10 cellular contexts compared by ENCODE assay signal in the genomic region with DNA sequence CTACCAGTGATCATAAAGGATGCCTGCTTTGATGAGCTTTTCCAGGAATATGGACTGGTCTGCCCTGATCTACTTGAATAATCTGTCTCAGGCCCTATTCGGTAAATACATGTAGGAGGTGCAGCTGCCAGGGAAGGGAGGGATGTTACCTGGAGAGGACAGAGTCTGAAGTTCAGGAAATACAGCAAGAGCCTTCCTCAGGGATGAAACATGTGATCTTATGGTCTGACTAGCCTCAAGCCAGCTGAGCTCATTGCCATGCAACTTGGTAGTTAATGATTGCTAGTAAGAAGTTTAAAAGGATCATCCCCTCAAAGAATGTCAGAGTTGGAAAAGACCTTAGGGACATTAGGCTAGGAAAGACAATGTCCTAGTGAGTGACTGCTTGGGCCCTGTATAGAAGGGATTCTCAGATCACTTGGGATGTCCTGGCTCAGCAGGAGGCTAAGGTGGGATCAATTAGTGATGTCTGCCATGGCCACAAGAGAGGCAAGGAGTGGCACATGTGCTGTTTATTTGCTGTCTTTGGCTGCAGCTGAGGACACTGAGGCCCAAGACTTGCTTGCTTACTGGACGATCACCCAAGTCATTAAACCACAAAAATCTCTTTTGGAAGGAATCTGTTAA. TPM values are rescaled to one million over a fixed set of nuclear protein-coding genes. Genes with fewer than 3 reads are reported as not detected.
DNase-seq lines count a peak whose midpoint lies in the region; ATAC-seq and TF ChIP-seq lines count a peak whose summit lies in the region.
"Had no signal": no experiment of that assay in that cellular context is flagged by ENCODE, and none has a peak within 500 bp of the region (broad histone marks: within the 10 kb centered on the region; RNA-seq: fewer than 3 reads in every experiment).

No MANE protein-coding gene starts in this region.

- H4K5ac ChIP-seq in H9 (ENCODE audit: insufficient read length, low read depth, low read length), result no peak overlapping the region

- H3K4me1 Mint-ChIP-seq in H9, result peaks cover 29 to 34% of the 10 kb centered on the region in 2 experiments
- peaks cover 36% of the 10 kb centered on the region for H3K4me1 Mint-ChIP-seq in activated T-helper 17 cell treated with anti-CD3 and anti-CD28 coated beads, Interleukin-2, amount 50 U/mL, for 72 hours

- H3K4me1 ChIP-seq in H9 (ENCODE audit: insufficient read depth, low read length), result peaks cover 13% of the 10 kb centered on the region; the same call in 1 of the 2 replicates
- H3K4me1 ChIP-seq in liver (ENCODE audit: control insufficient read depth in 4 of 4, insufficient read depth in 4 of 4, low read length in 3 of 4), result peaks cover 29 to 77% (median 66%) of the 10 kb centered on the region in 4 donors

- peak; percentile 82 for DNase-seq in ACHN
- no peak for DNase-seq in H9
- DNase-seq in dorsolateral prefrontal cortex, result no peak
- DNase-seq in NCI-H187 treated with DMSO at 0.1 percent for 48 hours (lab: John Stamatoyannopoulos, UW), result no peak
- DNase-seq in middle frontal gyrus (ENCODE audit: extremely low spot score, low spot score), result no peak
- no peak for DNase-seq in NCI-H1694 treated with DMSO at 0.1 percent for 48 hours (lab: John Stamatoyannopoulos, UW)
- DNase-seq: lower lobe of right lung, PC-3 had no signal

- no peak overlapping the region for H2AFZ ChIP-seq in H9 (ENCODE audit: low read length)

- H3K18ac ChIP-seq in H9 (ENCODE audit: insufficient read length, low read depth, low read length), result no peak overlapping the region

- no peak overlapping the region for H2BK12ac ChIP-seq in H9 (ENCODE audit: insufficient read length, low read depth, low read length)

- H3K9me3 Mint-ChIP-seq in H9, result no peaks in the 10 kb centered on the region
- H3K9me3 Mint-ChIP-seq in activated T-helper 17 cell treated with anti-CD3 and anti-CD28 coated beads, Interleukin-2, amount 50 U/mL, for 72 hours, result no peaks in the 10 kb centered on the region

- no peak overlapping the region for H3K4me2 ChIP-seq in H9 (ENCODE audit: insufficient read depth, insufficient read length, low read length)

- ATAC-seq in activated T-helper 17 cell treated with anti-CD3 and anti-CD28 coated beads, Interleukin-2, amount 50 U/mL, for 72 hours (replicated peaks), result no peak
- ATAC-seq: lower lobe of right lung, PC-3 had no signal

- H2AK5ac ChIP-seq in H9 (ENCODE audit: insufficient read length, low read length), result no peak overlapping the region

- H3K4me3 Mint-ChIP-seq in H9, result no peak overlapping the region
- H3K4me3 Mint-ChIP-seq in activated T-helper 17 cell treated with anti-CD3 and anti-CD28 coated beads, Interleukin-2, amount 50 U/mL, for 72 hours, result peak overlapping the region; percentile 74

- H3T11ph ChIP-seq in H9 (ENCODE audit: low read length), result no peak overlapping the region

- no peaks in the 10 kb centered on the region for H3K9me3 ChIP-seq in H9 (ENCODE audit: control insufficient read depth, low read depth, low read length)
- H3K9me3 ChIP-seq in liver (ENCODE audit: control insufficient read depth in 4 of 4, low read length in 3 of 4), result no peaks in the 10 kb centered on the region
- H3K9me3 ChIP-seq: lower lobe of right lung had no signal

- TF ChIP-seq RAD21 in liver (IDR thresholded peaks at IDR 0.05), result peak; percentile 61 to 65

- no peak overlapping the region for H2BK20ac ChIP-seq in H9 (ENCODE audit: low read depth, low read length, poor library complexity, severe bottlenecking)

- in situ Hi-C loops in ACHN (cut with HindIII; ENCODE audit: low pct_ligation_motif_present, low pct_unique_long_range_greater_than_20kb, low sequenced_read_pairs), result no loop called here

- intact Hi-C loops in dorsolateral prefrontal cortex (cut with DNase I), result no loop called here

- H2BK5ac ChIP-seq in H9 (ENCODE audit: insufficient read length, low read length), result no peak overlapping the region

- H3K4me3 ChIP-seq in liver (ENCODE audit: low read depth in 1 of 3, low read length in 3 of 3) (no peak overlapping the region), dorsolateral prefrontal cortex (no peak overlapping the region)
- H3K4me3 ChIP-seq: lower lobe of right lung had no signal

- TF ChIP-seq CTCF in H9 (conservative IDR thresholded peaks at IDR 0.05) (no peak), liver (IDR thresholded peaks at IDR 0.05; ENCODE audit: low read depth, low read length, missing input control) (no peak), dorsolateral prefrontal cortex (IDR thresholded peaks at IDR 0.05 in 54 of 56, conservative IDR thresholded peaks at IDR 0.05 in 2 of 56; ENCODE audit: low read depth in 1 of 56, partially characterized antibody in 56 of 56) (no peak)

- H4K91ac ChIP-seq in H9 (ENCODE audit: insufficient read length, low read depth, low read length), result no peak overlapping the region

- H3K27ac Mint-ChIP-seq in H9, result peak overlapping the region in 1 of 3 experiments; percentile 21; a peak in 1 of 7 replicates
- H3K27ac Mint-ChIP-seq in activated T-helper 17 cell treated with anti-CD3 and anti-CD28 coated beads, Interleukin-2, amount 50 U/mL, for 72 hours, result peak overlapping the region; percentile 92

- no peak overlapping the region for H2BK120ac ChIP-seq in H9 (ENCODE audit: low read depth, low read length, poor library complexity, severe bottlenecking)

- H3K56ac ChIP-seq in H9 (ENCODE audit: insufficient read length, low read depth, low read length), result no peak overlapping the region

- no peak overlapping the region for H3K27ac ChIP-seq in H9 (ENCODE audit: insufficient read length, low read depth, low read length)
- H3K27ac ChIP-seq in liver (ENCODE audit: low read depth in 1 of 2, low read length in 2 of 2), result peak overlapping the region; percentile 82 to 83
- H3K27ac ChIP-seq in dorsolateral prefrontal cortex, result no peak overlapping the region
- H3K27ac ChIP-seq: lower lobe of right lung had no signal

- peak overlapping the region; percentile 24 for H3K9ac ChIP-seq in H9 (ENCODE audit: extremely low read depth, insufficient read length, low read length)
- H3K9ac ChIP-seq in liver (ENCODE audit: low read depth in 1 of 2, low read length in 2 of 2), result peak overlapping the region; percentile 49 to 87

- no peak overlapping the region for H3K23ac ChIP-seq in H9 (ENCODE audit: insufficient read length, low read depth, low read length)

- WGBS in H9 (ENCODE audit: extremely low coverage, insufficient read length, low lambda C conversion rate), result no CpG with 5 or more reads among the region's 2 CpGs
- 34% methylated on average over 2 of the region's 2 CpGs for WGBS in liver

- no peak overlapping the region for H3K4ac ChIP-seq in H9 (ENCODE audit: low read depth, low read length)

- H2BK15ac ChIP-seq in H9 (ENCODE audit: low read depth, low read length), result no peak overlapping the region

- peaks cover 2% of the 10 kb centered on the region; the same call in 1 of the 2 replicates for H3K79me2 ChIP-seq in H9 (ENCODE audit: insufficient read depth, low read length)

- no peaks in the 10 kb centered on the region for H4K20me1 ChIP-seq in H9 (ENCODE audit: control insufficient read depth, insufficient read depth, insufficient read length)

- no peaks in the 10 kb centered on the region for H3K23me2 ChIP-seq in H9 (ENCODE audit: insufficient read length, low read depth, low read length, poor library complexity, severe bottlenecking)

- no peaks in the 10 kb centered on the region for H3K27me3 Mint-ChIP-seq in H9 (ENCODE audit: low read depth)
- no peaks in the 10 kb centered on the region for H3K27me3 Mint-ChIP-seq in activated T-helper 17 cell treated with anti-CD3 and anti-CD28 coated beads, Interleukin-2, amount 50 U/mL, for 72 hours

- H3K79me1 ChIP-seq in H9 (ENCODE audit: insufficient read depth, low read depth, low read length, poor library complexity, severe bottlenecking), result no peaks in the 10 kb centered on the region

- H3K27me3 ChIP-seq in H9 (ENCODE audit: insufficient read depth, low read length) (no peaks in the 10 kb centered on the region), liver (ENCODE audit: control insufficient read depth in 4 of 4, insufficient read depth in 4 of 4, low read length in 3 of 4) (no peaks in the 10 kb centered on the region), dorsolateral prefrontal cortex (no peaks in the 10 kb centered on the region)

- no peaks in the 10 kb centered on the region for H3K36me3 Mint-ChIP-seq in H9 (ENCODE audit: insufficient read depth in 1 of 3, low read depth in 3 of 3)
- H3K36me3 Mint-ChIP-seq in activated T-helper 17 cell treated with anti-CD3 and anti-CD28 coated beads, Interleukin-2, amount 50 U/mL, for 72 hours (ENCODE audit: low read depth), result peaks cover 16% of the 10 kb centered on the region

- H3K36me3 ChIP-seq in liver (ENCODE audit: control insufficient read depth in 4 of 4, insufficient read depth in 3 of 4, low read depth in 1 of 4, low read length in 3 of 4), result no peaks in the 10 kb centered on the region
- H3K36me3 ChIP-seq: lower lobe of right lung had no signal

- no peak overlapping the region for H4K8ac ChIP-seq in H9 (replicated peaks; ENCODE audit: insufficient read length, low read depth, low read length)

- no peak overlapping the region for H3K14ac ChIP-seq in H9 (ENCODE audit: insufficient read depth, low read length)

TF ChIP-seq in liver, 16 proteins besides CTCF, POLR2A, EP300 and RAD21 (continues in another document):
- TF ChIP-seq FOXA1 (IDR thresholded peaks at IDR 0.05) (peak; percentile 82), TAF1 (conservative IDR thresholded peaks at IDR 0.05) (peak; percentile 94), FOXA2 (IDR thresholded peaks at IDR 0.05) (peak; percentile 50), MAX (IDR thresholded peaks at IDR 0.05) (peak; percentile 89), HNF4A (conservative IDR thresholded peaks at IDR 0.05) (peak; percentile 98 to 99), YY1 (IDR thresholded peaks at IDR 0.05) (peak; percentile 80)
- TF ChIP-seq, protein P1, sequence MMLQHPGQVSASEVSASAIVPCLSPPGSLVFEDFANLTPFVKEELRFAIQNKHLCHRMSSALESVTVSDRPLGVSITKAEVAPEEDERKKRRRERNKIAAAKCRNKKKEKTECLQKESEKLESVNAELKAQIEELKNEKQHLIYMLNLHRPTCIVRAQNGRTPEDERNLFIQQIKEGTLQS (IDR thresholded peaks at IDR 0.05), result peak; percentile 74

RNA-seq across cellular contexts. Expression of gene PTPRJ, which starts 18.5 kb away (rescaled TPM):
- total RNA-seq in H9 (2021) (10.6 and 11.4 TPM in 2 replicates), liver (10 to 100 TPM; 23.3 to 24.7 TPM), dorsolateral prefrontal cortex (10 to 100 TPM; 28.6 to 58.8 (median 37.2) TPM)
- total RNA-seq in activated T-helper 17 cell treated with anti-CD3 and anti-CD28 coated beads, Interleukin-2, amount 50 U/mL, for 72 hours, result 10 to 100 TPM; 36.1 to 52.8 TPM
- polyA plus RNA-seq in liver, result 1 to 10 TPM; 4.1 to 5.8 TPM

Comparison
In these comparisons a context has a peak if more than half of its experiments do, and no peak if none do; other contexts are left out.
1. H3K27ac ChIP-seq: peak in liver (2 of 2); none in H9 (single experiment) and dorsolateral prefrontal cortex (0 of 59).